Comparison of ENCODE assay signal across 1 cellular context in the genomic region with DNA sequence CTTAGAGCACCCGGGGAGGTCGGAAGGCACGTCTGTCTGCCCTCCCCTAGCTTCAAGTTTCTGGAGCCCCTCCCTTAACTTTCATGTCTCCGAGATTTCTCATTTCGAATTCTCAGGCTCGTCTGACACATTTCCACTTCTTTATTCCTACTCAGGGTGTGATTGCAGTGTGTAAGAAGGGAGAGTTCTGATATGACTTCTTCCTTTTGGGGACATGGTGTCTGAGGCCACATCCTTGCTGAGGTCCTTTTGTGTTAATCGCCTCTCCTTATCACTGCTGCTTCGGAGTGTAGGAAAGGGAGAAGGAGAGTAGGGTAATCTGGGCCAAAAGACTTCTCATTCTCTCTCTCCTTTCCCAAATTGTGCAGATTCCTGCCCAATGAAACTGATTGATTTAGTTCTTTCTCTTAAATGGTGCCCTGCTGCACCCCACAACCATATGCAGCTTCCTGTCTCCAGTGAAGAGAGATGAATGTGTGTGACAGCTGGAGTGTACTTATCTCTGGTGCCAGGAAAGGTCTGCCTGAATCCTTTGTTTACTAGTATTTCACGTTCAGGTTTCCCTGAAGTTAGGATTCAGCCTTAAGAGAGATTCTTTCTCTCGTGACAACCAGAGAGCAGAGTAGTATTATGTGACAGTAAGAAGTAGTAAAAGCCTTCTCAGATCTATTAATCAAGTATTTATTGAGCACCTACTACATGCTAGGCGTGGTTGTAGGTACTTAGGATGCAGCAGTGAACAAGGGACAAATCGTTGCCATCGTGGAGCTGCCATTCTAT.
TF ChIP-seq lines count a peak whose summit lies in the region.

No MANE protein-coding gene starts in this region.

TF ChIP-seq in GM12878, 131 proteins besides CTCF, POLR2A, EP300 and RAD21:
- TF ChIP-seq HDAC6 (IDR thresholded peaks at IDR 0.05; ENCODE audit: unreplicated experiment) (no peak), JUNB (IDR thresholded peaks at IDR 0.05) (0 out of 2 replicates have a peak, but pooled peaks have one; percentile 8), BMI1 (IDR thresholded peaks at IDR 0.05; ENCODE audit: borderline replicate concordance) (no peak), IKZF2 (IDR thresholded peaks at IDR 0.05) (0 out of 4 replicates have a peak, but pooled peaks of 1 of the 2 experiments have one; percentile 9)
